ENCODE assay signal across 8 cellular contexts in genomic region chr2:154375625-154376020, GRCh38.
DNase-seq lines count a peak whose midpoint lies in the region; ATAC-seq and TF ChIP-seq lines count a peak whose summit lies in the region.

No MANE protein-coding gene starts in this region.

- no peak overlapping the region for H3K4me2 ChIP-seq in DND-41 (ENCODE audit: insufficient read depth, low read length)

- no peaks in the 10 kb centered on the region for H3K36me3 ChIP-seq in DND-41 (ENCODE audit: insufficient read depth, low read length)
- H3K36me3 ChIP-seq in SJCRH30, result no peaks in the 10 kb centered on the region

- TF ChIP-seq CTCF in DND-41 (IDR thresholded peaks at IDR 0.05; ENCODE audit: borderline replicate concordance, extremely low read depth, low read length, poor library complexity, severe bottlenecking), result peak; percentile 22

- H2AFZ ChIP-seq in DND-41 (ENCODE audit: low read depth, low read length), result no peak overlapping the region

- H3K4me3 ChIP-seq in DND-41 (ENCODE audit: low read depth in 1 of 2, low read length in 2 of 2) (no peak overlapping the region), SJCRH30 (no peak overlapping the region)

- H3K27ac ChIP-seq in DND-41 (ENCODE audit: low read length) (no peak overlapping the region), SJCRH30 (no peak overlapping the region)

- H4K20me1 ChIP-seq in DND-41 (ENCODE audit: insufficient read depth, low read length), result no peaks in the 10 kb centered on the region

- no peaks in the 10 kb centered on the region for H3K4me1 ChIP-seq in DND-41 (ENCODE audit: insufficient read depth, low read length)
- no peaks in the 10 kb centered on the region for H3K4me1 ChIP-seq in SJCRH30

- DNase-seq in DND-41 (no peak), LoVo (ENCODE audit: low spot score) (peak; percentile 20), SJCRH30 (peak; percentile 4 to 51), globus pallidus (ENCODE audit: low spot score) (peak; percentile 79), superior temporal gyrus (ENCODE audit: extremely low spot score) (peak; percentile 90), germinal center (ENCODE audit: low spot score) (no peak)

- H3K27me3 ChIP-seq in DND-41 (ENCODE audit: insufficient read depth, low read length, poor library complexity) (no peaks in the 10 kb centered on the region), SJCRH30 (no peaks in the 10 kb centered on the region)

- no peak for ATAC-seq in DND-41 (ENCODE audit: insufficient read depth, low read depth)
- no peak for ATAC-seq in GM19452 (IDR thresholded peaks at IDR 0.05; ENCODE audit: unreplicated experiment)
- no peak for ATAC-seq in HG03354 (IDR thresholded peaks at IDR 0.05; ENCODE audit: poor library complexity, severe bottlenecking, unreplicated experiment)

- H3K9ac ChIP-seq in DND-41 (ENCODE audit: low read depth, low read length), result no peak overlapping the region

- no peaks in the 10 kb centered on the region for H3K79me2 ChIP-seq in DND-41 (ENCODE audit: insufficient read depth, low read length)

- H3K9me3 ChIP-seq in DND-41 (ENCODE audit: insufficient read depth, low read length, severe bottlenecking), result no peaks in the 10 kb centered on the region
- no peaks in the 10 kb centered on the region for H3K9me3 ChIP-seq in SJCRH30 (replicated peaks)

Comparison
In these comparisons a context has a peak if more than half of its experiments do, and no peak if none do; other contexts are left out.
1. DNase-seq: peak in LoVo (single experiment), SJCRH30 (2 of 2), globus pallidus (single experiment) and superior temporal gyrus (single experiment); none in DND-41 (single experiment) and germinal center (single experiment).